ENCODE assay signal across 15 cellular contexts in the genomic region with DNA sequence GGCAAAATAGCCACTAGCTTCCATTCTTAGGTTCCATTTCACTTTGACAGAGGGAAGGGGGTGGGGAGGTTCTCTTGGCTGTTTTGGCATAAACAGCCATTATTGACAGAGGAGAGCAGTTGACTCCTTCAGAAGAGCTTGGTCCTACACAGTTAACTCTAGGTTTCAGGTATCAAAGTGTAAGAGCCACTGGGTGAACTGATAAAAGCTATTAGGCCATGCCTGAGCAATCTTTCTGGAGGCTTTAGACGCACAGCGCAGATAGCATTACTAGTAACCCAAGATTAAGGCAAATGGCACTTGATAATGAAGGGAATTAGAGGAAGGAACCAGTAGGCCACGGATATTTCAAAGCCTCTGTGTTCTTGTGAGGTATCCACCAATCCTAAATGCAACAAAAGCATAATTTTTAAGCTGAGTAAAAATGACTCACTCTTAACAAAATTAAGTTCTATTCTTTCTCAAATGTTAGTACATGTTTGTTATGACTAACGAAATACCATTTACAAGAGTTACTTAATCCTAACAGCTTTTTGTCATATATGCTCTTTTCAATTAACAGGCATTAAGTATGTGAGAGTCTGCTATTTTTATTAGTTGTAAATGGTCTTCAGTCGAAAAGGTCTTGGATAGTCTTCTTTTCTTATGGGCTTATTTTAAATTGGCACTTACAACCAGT. TPM values are rescaled to one million over a fixed set of nuclear protein-coding genes. Genes with fewer than 3 reads are reported as not detected.
DNase-seq lines count a peak whose midpoint lies in the region; ATAC-seq and TF ChIP-seq lines count a peak whose summit lies in the region.
"Had no signal": no experiment of that assay in that cellular context is flagged by ENCODE, and none has a peak within 500 bp of the region (broad histone marks: within the 10 kb centered on the region; RNA-seq: fewer than 3 reads in every experiment).

No MANE protein-coding gene starts in this region.

- DNase-seq in cardiac muscle cell (ENCODE audit: low read depth in 1 of 2, low spot score in 1 of 2) (no peak), cardiac septum (ENCODE audit: low spot score) (no peak), OCI-LY7 (ENCODE audit: low spot score) (no peak), uterus (no peak), amniotic stem cell (lab: John Stamatoyannopoulos, UW) (no peak)
- DNase-seq in stimulated activated CD4-positive, alpha-beta T cell treated with anti-CD3 and anti-CD28 coated beads, Interleukin-1b, Interleukin-23, amount 100 ng/mL, for 48 hours = no peak
- DNase-seq: activated CD4-positive, alpha-beta T cell treated with anti-CD3 and anti-CD28 coated beads for 1 hour; activated naive CD8-positive, alpha-beta T cell treated with anti-CD3 and anti-CD28 coated beads for 36 hours; esophagus squamous epithelium; kidney; NCI-H1694; stimulated activated CD4-positive, alpha-beta T cell treated with anti-CD3 and anti-CD28 coated beads, Interleukin-2, amount 100 ng/mL, for 48 hours had no signal

- ATAC-seq in esophagus mucosa (peak; percentile 89), HG02970 (IDR thresholded peaks at IDR 0.05; ENCODE audit: low FRiP score, unreplicated experiment) (no peak)
- ATAC-seq: natural killer cell treated with Interleukin-12 subunit alpha and Interleukin-12 subunit beta and Interleukin-15 and Interleukin-18, amount 100 ng/mL, for 72 hours had no signal

- POLR2A ChIA-PET in OCI-LY7 (lab: Charles Lee) = interaction anchor here (1.0 to 2.0 kb wide), 9 partner anchors 12 to 98 kb away, joined by 3 to 11 read pairs (median 4); a partner anchor contains a TSS

- H3K27me3 ChIP-seq in cardiac muscle cell (no peaks in the 10 kb centered on the region), uterus (no peaks in the 10 kb centered on the region)

- no peaks in the 10 kb centered on the region for H3K9me2 ChIP-seq in OCI-LY7 (ENCODE audit: insufficient read depth, low read length)

- TF ChIP-seq CTCF in cardiac muscle cell (IDR thresholded peaks at IDR 0.05; ENCODE audit: low read depth, low read length) (no peak), OCI-LY7 (conservative IDR thresholded peaks at IDR 0.05; ENCODE audit: low read length) (no peak), uterus (IDR thresholded peaks at IDR 0.05) (no peak)

- H2AFZ ChIP-seq in OCI-LY7 (ENCODE audit: low read length) = peak overlapping the region; percentile 77

- BruUV-seq in OCI-LY7 (replicated peaks; lab: Mats Ljungman, UMichigan) = no TSS peak

- CTCF ChIA-PET in OCI-LY7 (lab: Charles Lee; ENCODE audit: unreplicated experiment) = no interaction called here

- H3K4me1 ChIP-seq in cardiac muscle cell (ENCODE audit: low read depth) (peaks cover 32% of the 10 kb centered on the region), OCI-LY7 (ENCODE audit: insufficient read depth, low read length, poor library complexity, severe bottlenecking) (peaks cover 46% of the 10 kb centered on the region), uterus (no peaks in the 10 kb centered on the region)

- no peaks in the 10 kb centered on the region for H4K20me1 ChIP-seq in OCI-LY7 (ENCODE audit: insufficient read depth, low read length)

- H3K4me3 ChIP-seq in cardiac muscle cell = no peak overlapping the region
- H3K4me3 ChIP-seq in OCI-LY7 (ENCODE audit: low read depth, low read length, poor library complexity, severe bottlenecking) = no peak overlapping the region
- H3K4me3 ChIP-seq in uterus = no peak overlapping the region
- H3K4me3 ChIP-seq: esophagus squamous epithelium had no signal

- H3K4me2 ChIP-seq in OCI-LY7 (ENCODE audit: low read length) = peak overlapping the region; percentile 72

- H3K36me3 ChIP-seq in cardiac muscle cell = no peaks in the 10 kb centered on the region
- peaks cover 11% of the 10 kb centered on the region for H3K36me3 ChIP-seq in OCI-LY7 (ENCODE audit: insufficient read depth, low read length)
- H3K36me3 ChIP-seq in uterus = no peaks in the 10 kb centered on the region
- H3K36me3 ChIP-seq: esophagus squamous epithelium had no signal

- no peak for TF ChIP-seq POLR2A in uterus (IDR thresholded peaks at IDR 0.05)

- no peaks in the 10 kb centered on the region for H3K9me3 ChIP-seq in cardiac muscle cell (ENCODE audit: low read depth)
- H3K9me3 ChIP-seq in OCI-LY7 (ENCODE audit: low read length) = no peaks in the 10 kb centered on the region
- H3K9me3 ChIP-seq in uterus = no peaks in the 10 kb centered on the region
- H3K9me3 ChIP-seq: esophagus squamous epithelium had no signal

- H3K27ac ChIP-seq in cardiac muscle cell (peak overlapping the region; percentile 62), OCI-LY7 (ENCODE audit: low read depth, low read length, poor library complexity, severe bottlenecking) (no peak overlapping the region), uterus (no peak overlapping the region)

- H3K79me2 ChIP-seq in OCI-LY7 (ENCODE audit: insufficient read depth, low read depth, low read length) = peaks cover 9% of the 10 kb centered on the region; the same call in 1 of the 2 replicates

- intact Hi-C loops in cardiac septum (cut with DNase I) (no loop called here), OCI-LY7 (cut with micrococcal nuclease; ENCODE audit: unreplicated experiment) (loop anchor here (10.0 kb wide), 1 partner anchor 496 kb away; no protein-coding TSS in a partner anchor), uterus (cut with DNase I; ENCODE audit: low total_unique reads) (no loop called here)

RNA-seq across cellular contexts. Expression of a gene that starts 53.6 kb away (rescaled TPM):
- total RNA-seq in cardiac muscle cell = 0.60 and 1.3 TPM in 2 replicates
- 0.31 and 0.40 TPM in 2 replicates for polyA plus RNA-seq in cardiac muscle cell
- total RNA-seq in cardiac septum = 0.19 TPM
- 5.2 and 5.7 TPM in 2 replicates for total RNA-seq in OCI-LY7 (2014; rRNA removed; shearing (Covaris generic))
- 16.7 and 18.1 TPM in 2 replicates for total RNA-seq in OCI-LY7 (2022)
- total RNA-seq in esophagus mucosa = 16.3 TPM
- total RNA-seq in uterus = 1 to 10 TPM in 1 of 4 donors, under 1 TPM in 1, not detected in 2; 0.61 to 5.1 TPM
